ENCODE assay signal across 14 cellular contexts in the genomic region with DNA sequence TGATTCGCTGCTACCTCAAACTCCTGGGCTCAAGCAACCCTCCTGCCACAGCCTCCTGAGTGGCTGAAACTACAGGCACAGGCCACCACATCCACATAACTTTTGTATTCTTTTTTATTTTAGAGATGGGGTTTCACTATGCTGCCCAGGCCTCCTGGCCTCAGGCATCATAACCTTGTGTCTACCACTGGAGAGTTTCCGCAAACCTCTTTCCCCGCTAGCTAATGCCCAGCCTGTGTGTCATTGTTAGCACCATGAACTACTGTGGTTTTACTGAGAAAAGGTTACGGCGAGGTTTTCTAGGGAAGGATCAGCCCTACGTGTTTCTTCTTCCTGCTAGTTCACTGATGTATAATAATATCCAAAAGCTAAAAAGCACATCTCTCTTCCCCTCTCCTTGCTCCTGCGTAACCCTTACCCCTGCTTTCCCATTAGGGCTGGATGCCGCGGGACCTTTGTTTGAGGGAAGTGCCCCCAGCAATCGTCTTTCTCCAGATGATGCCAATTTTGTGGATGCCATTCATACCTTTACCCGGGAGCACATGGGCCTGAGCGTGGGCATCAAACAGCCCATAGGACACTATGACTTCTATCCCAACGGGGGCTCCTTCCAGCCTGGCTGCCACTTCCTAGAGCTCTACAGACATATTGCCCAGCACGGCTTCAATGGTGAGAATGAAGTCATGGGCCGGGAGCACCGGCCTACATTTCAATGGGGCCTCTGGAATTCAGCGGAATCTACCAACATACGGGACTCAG.
DNase-seq lines count a peak whose midpoint lies in the region.
"Had no signal": no experiment of that assay in that cellular context is flagged by ENCODE, and none has a peak within 500 bp of the region (broad histone marks: within the 10 kb centered on the region; RNA-seq: fewer than 3 reads in every experiment).

No MANE protein-coding gene starts in this region.

- WGBS in mesenchymal stem cell: 98% methylated on average over 18 of the region's 18 CpGs

- peaks cover 19% of the 10 kb centered on the region for H3K4me1 Mint-ChIP-seq in activated T-cell treated with anti-CD3 and anti-CD28 coated beads, Interleukin-2, amount 50 U/mL, for 24 hours (ENCODE audit: low read depth)

- peak overlapping the region; percentile 7 to 46 for H3K4ac ChIP-seq in mesenchymal stem cell (ENCODE audit: low read depth in 1 of 2, low read length in 2 of 2)

- H3K27ac ChIP-seq in mesenchymal stem cell (ENCODE audit: low read length, poor library complexity, severe bottlenecking): peak overlapping the region; percentile 54
- H3K27ac ChIP-seq: ovary had no signal

- no peaks in the 10 kb centered on the region for H3K27me3 Mint-ChIP-seq in activated T-cell treated with anti-CD3 and anti-CD28 coated beads, Interleukin-2, amount 50 U/mL, for 24 hours

- H3K4me3 Mint-ChIP-seq in activated T-cell treated with anti-CD3 and anti-CD28 coated beads, Interleukin-2, amount 50 U/mL, for 24 hours: no peak overlapping the region

- H2BK12ac ChIP-seq in mesenchymal stem cell (ENCODE audit: low read length in 2 of 2): peak overlapping the region in 1 of 2 experiments; percentile 68

- H3K18ac ChIP-seq in mesenchymal stem cell (ENCODE audit: low read depth in 1 of 2, low read length in 2 of 2): peak overlapping the region in 1 of 2 experiments; percentile 54

- H3K4me3 ChIP-seq in mesenchymal stem cell (ENCODE audit: insufficient read depth in 1 of 2, low read depth in 1 of 2, low read length in 2 of 2): no peak overlapping the region
- H3K4me3 ChIP-seq: ascending aorta, ovary had no signal

- H3K36me3 ChIP-seq in mesenchymal stem cell (ENCODE audit: control insufficient read depth in 1 of 2, insufficient read depth in 2 of 2, low read depth in 1 of 2, low read length in 2 of 2): peaks cover 0 to 3% of the 10 kb centered on the region in 2 experiments
- H3K36me3 ChIP-seq: ascending aorta, ovary had no signal

- H3K9me3 ChIP-seq in mesenchymal stem cell (ENCODE audit: control insufficient read depth, low read length): no peaks in the 10 kb centered on the region
- H3K9me3 ChIP-seq: ascending aorta, Caco-2, ovary had no signal

- H3K27ac Mint-ChIP-seq in activated T-cell treated with anti-CD3 and anti-CD28 coated beads, Interleukin-2, amount 50 U/mL, for 24 hours: peak overlapping the region; percentile 77

- H3K36me3 Mint-ChIP-seq in activated T-cell treated with anti-CD3 and anti-CD28 coated beads, Interleukin-2, amount 50 U/mL, for 24 hours (ENCODE audit: low read depth): no peaks in the 10 kb centered on the region

- H3K27me3 ChIP-seq in mesenchymal stem cell (ENCODE audit: control insufficient read depth in 1 of 2, insufficient read depth in 1 of 2, low read length in 2 of 2): peaks cover 0 to 5% of the 10 kb centered on the region in 2 experiments
- H3K27me3 ChIP-seq: ascending aorta, ovary had no signal

- peaks cover 25% of the 10 kb centered on the region for H3K4me1 ChIP-seq in mesenchymal stem cell (ENCODE audit: control insufficient read depth, insufficient read depth, low read depth, low read length)

- peak overlapping the region; percentile 66 for H2BK5ac ChIP-seq in mesenchymal stem cell (ENCODE audit: low read depth, low read length, poor library complexity, severe bottlenecking)

- no peak overlapping the region for H2AFZ ChIP-seq in mesenchymal stem cell (ENCODE audit: low read depth, low read length)

- H2BK15ac ChIP-seq in mesenchymal stem cell (ENCODE audit: low read depth, poor library complexity, severe bottlenecking): no peak overlapping the region

- H2AK5ac ChIP-seq in mesenchymal stem cell (ENCODE audit: low read length, severe bottlenecking): peak overlapping the region; percentile 80

- DNase-seq in stimulated activated naive CD4-positive, alpha-beta T cell treated with Interleukin-2 at 50 U/mL for 16 hours (lab: John Stamatoyannopoulos, UW): peak; percentile 23
- DNase-seq in stimulated activated naive CD4-positive, alpha-beta T cell (lab: John Stamatoyannopoulos, UW): no peak
- DNase-seq in activated T-cell treated with anti-CD3 and anti-CD28 coated beads, Interleukin-2, amount 50 U/mL, for 24 hours: peak; percentile 41
- DNase-seq in mesenchymal stem cell (no peak), iPS-NIHi7 (ENCODE audit: extremely low spot score) (no peak), HuH-7.5 (ENCODE audit: low spot score) (no peak), NAMALWA (ENCODE audit: low spot score) (no peak), pons (ENCODE audit: low spot score) (no peak)
- DNase-seq: Caco-2, Karpas-422, kidney glomerular epithelial cell, NCI-H748 treated with DMSO at 0.1 percent for 48 hours had no signal

- H3K9me3 Mint-ChIP-seq in activated T-cell treated with anti-CD3 and anti-CD28 coated beads, Interleukin-2, amount 50 U/mL, for 24 hours: no peaks in the 10 kb centered on the region

- H3K23ac ChIP-seq in mesenchymal stem cell (ENCODE audit: low read length in 2 of 2): no peak overlapping the region

- H3K79me1 ChIP-seq in mesenchymal stem cell (replicated peaks; ENCODE audit: low read length, poor library complexity, severe bottlenecking): no peaks in the 10 kb centered on the region

- no peak overlapping the region for H3K14ac ChIP-seq in mesenchymal stem cell (ENCODE audit: low read length in 2 of 2)

- no peak overlapping the region for H4K8ac ChIP-seq in mesenchymal stem cell (ENCODE audit: low read length)

- H3K4me2 ChIP-seq in mesenchymal stem cell (ENCODE audit: low read length, poor library complexity, severe bottlenecking): no peak overlapping the region

- H3K9ac ChIP-seq in mesenchymal stem cell (ENCODE audit: low read length): no peak overlapping the region

- H4K91ac ChIP-seq in mesenchymal stem cell (ENCODE audit: low read length): no peak overlapping the region

- no peak overlapping the region for H2BK120ac ChIP-seq in mesenchymal stem cell (ENCODE audit: low read depth, low read length)

Comparison
In these comparisons a context has a peak if more than half of its experiments do, and no peak if none do; other contexts are left out.
1. DNase-seq: peak in stimulated activated naive CD4-positive, alpha-beta T cell treated with Interleukin-2 at 50 U/mL for 16 hours (single experiment) and activated T-cell treated with anti-CD3 and anti-CD28 coated beads, Interleukin-2, amount 50 U/mL, for 24 hours (single experiment); none in stimulated activated naive CD4-positive, alpha-beta T cell (0 of 6), mesenchymal stem cell (single experiment), iPS-NIHi7 (single experiment), HuH-7.5 (single experiment), NAMALWA (single experiment) and pons (single experiment).